ENCODE assay signal across 9 cellular contexts in the genomic region with DNA sequence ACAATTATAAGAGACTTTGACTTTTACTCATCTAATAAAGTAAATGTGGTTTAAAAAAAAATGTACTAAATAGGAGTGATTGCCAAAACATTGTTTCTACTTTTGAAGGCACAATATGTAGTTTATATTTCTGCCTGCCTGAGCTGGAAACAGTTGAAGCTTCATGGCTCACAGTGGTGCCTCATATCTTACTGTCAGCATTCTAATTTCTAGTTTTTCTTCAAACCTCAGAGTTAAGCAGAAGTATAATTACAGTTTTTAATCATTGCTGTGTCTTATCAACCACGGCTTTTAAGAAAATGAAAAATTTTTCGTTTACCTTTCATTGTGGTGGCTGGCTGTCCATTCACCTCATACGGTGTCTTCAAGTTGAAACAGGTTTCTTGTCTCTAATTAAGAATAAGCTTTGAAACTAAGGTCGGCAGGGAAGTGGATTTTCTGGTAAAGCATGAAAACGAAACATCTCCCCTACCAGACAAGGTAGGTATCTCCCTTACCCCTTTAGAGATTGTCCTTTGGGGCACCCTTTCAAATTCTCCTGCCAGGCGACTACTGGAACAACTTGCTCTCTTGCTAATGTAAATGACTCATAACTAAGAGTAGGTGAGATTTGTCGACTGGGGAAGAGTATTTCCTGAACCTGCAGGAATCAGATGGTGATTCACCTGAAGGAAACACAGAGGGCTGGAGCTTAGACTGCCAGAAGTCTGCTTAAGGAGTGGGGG. TPM values are rescaled to one million over a fixed set of nuclear protein-coding genes. Genes with fewer than 3 reads are reported as not detected.
DNase-seq lines count a peak whose midpoint lies in the region; ATAC-seq and TF ChIP-seq lines count a peak whose summit lies in the region.
"Had no signal": no experiment of that assay in that cellular context is flagged by ENCODE, and none has a peak within 500 bp of the region (broad histone marks: within the 10 kb centered on the region; RNA-seq: fewer than 3 reads in every experiment).

A gene with protein sequence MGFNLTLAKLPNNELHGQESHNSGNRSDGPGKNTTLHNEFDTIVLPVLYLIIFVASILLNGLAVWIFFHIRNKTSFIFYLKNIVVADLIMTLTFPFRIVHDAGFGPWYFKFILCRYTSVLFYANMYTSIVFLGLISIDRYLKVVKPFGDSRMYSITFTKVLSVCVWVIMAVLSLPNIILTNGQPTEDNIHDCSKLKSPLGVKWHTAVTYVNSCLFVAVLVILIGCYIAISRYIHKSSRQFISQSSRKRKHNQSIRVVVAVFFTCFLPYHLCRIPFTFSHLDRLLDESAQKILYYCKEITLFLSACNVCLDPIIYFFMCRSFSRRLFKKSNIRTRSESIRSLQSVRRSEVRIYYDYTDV (minus strand): TSS at position 554 of the 725 bp plus-strand sequence. CDS start 16,720 bp downstream, outside the sequence.

- no peak for TF ChIP-seq POLR2A in breast epithelium (IDR thresholded peaks at IDR 0.05)

- H3K36me3 ChIP-seq in breast epithelium: no peaks in the 10 kb centered on the region

- H3K4me1 ChIP-seq in breast epithelium: no peaks in the 10 kb centered on the region

- H3K27ac ChIP-seq in breast epithelium: peak within 1 kb of the TSS; percentile 51 to 68

- DNase-seq in HPDE6-E6E7 (ENCODE audit: extremely low spot score): peak; percentile 84
- DNase-seq in breast epithelium (ENCODE audit: low spot score in 2 of 2): no peak
- DNase-seq in omental fat pad (ENCODE audit: low spot score): no peak
- DNase-seq in dedifferentiated amniotic fluid mesenchymal stem cell (ENCODE audit: extremely low spot score): no peak
- no peak for DNase-seq in NCI-H1436 (lab: John Stamatoyannopoulos, UW)
- no peak for DNase-seq in COLO829 (ENCODE audit: low spot score)
- DNase-seq: SHP77 treated with DMSO at 0.1 percent for 48 hours had no signal

- intact Hi-C loops in breast epithelium (cut with DNase I; ENCODE audit: low total_unique reads): no loop called here

- TF ChIP-seq CTCF in breast epithelium (IDR thresholded peaks at IDR 0.05) (no peak), omental fat pad (IDR thresholded peaks at IDR 0.05) (no peak)

- H3K27me3 ChIP-seq in breast epithelium: no peaks in the 10 kb centered on the region

- ATAC-seq in GM18868 (IDR thresholded peaks at IDR 0.05; ENCODE audit: unreplicated experiment) (peak; percentile 75), omental fat pad (ENCODE audit: low FRiP score) (peak; percentile 42)

- H3K9me3 ChIP-seq in breast epithelium: no peaks in the 10 kb centered on the region

- peak within 1 kb of the TSS in 1 of 3 donors; percentile 17 for H3K4me3 ChIP-seq in breast epithelium

RNA-seq across cellular contexts. Expression of the gene that starts here (rescaled TPM):
- total RNA-seq in breast epithelium: 1 to 10 TPM in 2 of 3 donors, not detected in 1; 2.6 to 3.4 TPM
- not detected for total RNA-seq in omental fat pad
- total RNA-seq: frontal cortex had no signal

Comparison
In these comparisons a context has a peak if more than half of its experiments do, and no peak if none do; other contexts are left out.
1. Peak in ATAC-seq in omental fat pad; RNA of the gene not detected or under 1 TPM.